Comparison of ENCODE assay signal across 8 cellular contexts in the genomic region with DNA sequence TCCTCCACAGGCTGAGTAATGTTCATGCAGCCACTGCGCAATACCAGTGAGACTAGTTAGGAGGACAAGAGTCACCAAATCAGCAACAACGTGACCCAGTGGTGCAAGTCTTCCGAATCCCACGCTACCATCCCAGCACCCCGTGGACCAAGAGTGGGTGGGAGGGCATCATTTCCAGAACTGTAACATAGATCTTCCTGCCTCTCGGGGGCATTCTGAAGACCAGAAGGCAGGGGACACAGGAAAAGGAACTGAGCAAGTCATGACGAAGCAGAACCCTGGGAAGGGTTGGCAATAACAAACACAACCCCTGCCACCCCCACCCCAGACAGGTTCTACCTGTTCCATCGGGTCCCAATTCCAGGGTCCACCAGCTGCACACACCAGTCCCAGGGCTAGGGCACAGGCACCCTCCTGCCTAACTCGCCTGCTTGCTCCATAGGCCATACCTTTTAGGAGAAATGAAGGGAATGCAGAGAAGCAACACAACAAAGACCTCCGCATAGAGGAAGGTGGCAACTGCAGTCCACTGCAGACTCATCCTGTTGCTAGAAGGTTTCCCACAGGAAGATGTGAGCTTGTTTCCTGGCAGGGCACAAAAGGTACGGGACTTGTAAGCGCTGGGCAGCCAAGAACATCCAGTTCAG. TPM values are rescaled to one million over a fixed set of nuclear protein-coding genes. Genes with fewer than 3 reads are reported as not detected.
DNase-seq lines count a peak whose midpoint lies in the region; TF ChIP-seq lines count a peak whose summit lies in the region.

No MANE protein-coding gene starts in this region.

- TF ChIP-seq CTCF in GM06990 (IDR thresholded peaks at IDR 0.05; ENCODE audit: insufficient read depth, low read length, poor library complexity, severe bottlenecking) (no peak), OCI-LY7 (conservative IDR thresholded peaks at IDR 0.05; ENCODE audit: low read length) (no peak), epithelial cell of esophagus (IDR thresholded peaks at IDR 0.05; ENCODE audit: insufficient read depth, low read depth, low read length, missing control alignments) (no peak), parathyroid adenoma (IDR thresholded peaks at IDR 0.05) (no peak)

- POLR2A ChIA-PET in OCI-LY7 (lab: Charles Lee): no interaction called here

- no peak overlapping the region for H2AFZ ChIP-seq in OCI-LY7 (ENCODE audit: low read length)
- no peak overlapping the region for H2AFZ ChIP-seq in parathyroid adenoma

- BruUV-seq in OCI-LY7 (replicated peaks; lab: Mats Ljungman, UMichigan): no TSS peak

- H3K9me3 ChIP-seq in OCI-LY7 (ENCODE audit: low read length) (no peaks in the 10 kb centered on the region), parathyroid adenoma (ENCODE audit: control insufficient read depth, low read length) (no peaks in the 10 kb centered on the region)

- H3K4me1 ChIP-seq in OCI-LY7 (ENCODE audit: insufficient read depth, low read length, poor library complexity, severe bottlenecking) (peaks cover 43% of the 10 kb centered on the region), parathyroid adenoma (peaks cover 10% of the 10 kb centered on the region)

- CTCF ChIA-PET in OCI-LY7 (lab: Charles Lee; ENCODE audit: unreplicated experiment): no interaction called here

- no peaks in the 10 kb centered on the region for H4K20me1 ChIP-seq in OCI-LY7 (ENCODE audit: insufficient read depth, low read length)

- peaks cover 2% of the 10 kb centered on the region; the same call in 1 of the 2 replicates for H3K36me3 ChIP-seq in GM06990 (ENCODE audit: control insufficient read depth, insufficient read depth, low read length)
- peaks cover 45% of the 10 kb centered on the region for H3K36me3 ChIP-seq in OCI-LY7 (ENCODE audit: insufficient read depth, low read length)
- H3K36me3 ChIP-seq in parathyroid adenoma (ENCODE audit: control insufficient read depth, insufficient read depth, low read length): no peaks in the 10 kb centered on the region

- H3K4me3 ChIP-seq in GM06990 (replicated peaks; ENCODE audit: low read depth, low read length): peak overlapping the region; percentile 79
- peak overlapping the region; percentile 85 for H3K4me3 ChIP-seq in OCI-LY7 (ENCODE audit: low read depth, low read length, poor library complexity, severe bottlenecking)
- H3K4me3 ChIP-seq in epithelial cell of esophagus (ENCODE audit: low read length): peak overlapping the region; percentile 63
- peak overlapping the region; percentile 69 for H3K4me3 ChIP-seq in parathyroid adenoma (ENCODE audit: low read depth, low read length)

- H3K4me2 ChIP-seq in OCI-LY7 (ENCODE audit: low read length): peak overlapping the region; percentile 93
- peak overlapping the region; percentile 82 for H3K4me2 ChIP-seq in parathyroid adenoma (ENCODE audit: low read length)

- intact Hi-C loops in OCI-LY7 (cut with micrococcal nuclease; ENCODE audit: unreplicated experiment) (no loop called here), head of caudate nucleus (cut with DNase I) (no loop called here)

- DNase-seq in GM06990 (ENCODE audit: extremely low read depth, insufficient read length): no peak
- DNase-seq in OCI-LY7 (ENCODE audit: low spot score): no peak
- peak; percentile 71 for DNase-seq in epithelial cell of esophagus (ENCODE audit: low read depth)
- no peak for DNase-seq in GOT3 (lab: John Stamatoyannopoulos, UW)
- no peak for DNase-seq in NCI-H2196 treated with DMSO at 0.1 percent for 48 hours (lab: John Stamatoyannopoulos, UW; ENCODE audit: unreplicated experiment)
- no peak for DNase-seq in head of caudate nucleus
- no peak for DNase-seq in GM19240 (ENCODE audit: insufficient read length, low spot score)

- H3K9me2 ChIP-seq in OCI-LY7 (ENCODE audit: insufficient read depth, low read length): no peaks in the 10 kb centered on the region

- H3K27ac ChIP-seq in OCI-LY7 (ENCODE audit: low read depth, low read length, poor library complexity, severe bottlenecking) (peak overlapping the region; percentile 76), parathyroid adenoma (peak overlapping the region; percentile 66)

- H3K79me2 ChIP-seq in OCI-LY7 (ENCODE audit: insufficient read depth, low read depth, low read length) (peaks cover 22% of the 10 kb centered on the region; the same call in 1 of the 2 replicates), parathyroid adenoma (peaks cover 11% of the 10 kb centered on the region)

- H3K27me3 ChIP-seq in GM06990 (replicated peaks; ENCODE audit: control insufficient read depth, insufficient read depth, low read length) (no peaks in the 10 kb centered on the region), parathyroid adenoma (ENCODE audit: control insufficient read depth, insufficient read depth, low read length) (no peaks in the 10 kb centered on the region)

- no peak overlapping the region for H3K9ac ChIP-seq in parathyroid adenoma

RNA-seq across cellular contexts. Expression of gene BCAP31, which starts 1.4 kb away (rescaled TPM):
- total RNA-seq in OCI-LY7 (2014; rRNA removed; shearing (Covaris generic)): 43.0 and 47.0 TPM in 2 replicates
- total RNA-seq in OCI-LY7 (2022): 69.3 and 72.0 TPM in 2 replicates

RNA-seq across cellular contexts. Expression of gene ABCD1, which starts 1.8 kb away (rescaled TPM):
- total RNA-seq in OCI-LY7 (2014; rRNA removed; shearing (Covaris generic)): 2.7 and 6.9 TPM in 2 replicates
- total RNA-seq in OCI-LY7 (2022): 8.8 TPM in 2 replicates

RNA-seq across cellular contexts. Expression of gene SLC6A8, which starts 35.1 kb away (rescaled TPM):
- not detected in 2 replicates for total RNA-seq in OCI-LY7 (2014; rRNA removed; shearing (Covaris generic))
- total RNA-seq in OCI-LY7 (2022): not detected in 2 replicates

RNA-seq across cellular contexts. Expression of gene PLXNB3, which starts 41.2 kb away (rescaled TPM):
- not detected in 2 replicates for total RNA-seq in OCI-LY7 (2014; rRNA removed; shearing (Covaris generic))
- total RNA-seq in OCI-LY7 (2022): not detected in 2 replicates

RNA-seq across cellular contexts. Expression of gene PNCK, which starts 49.2 kb away (rescaled TPM):
- total RNA-seq in OCI-LY7 (2014; rRNA removed; shearing (Covaris generic)): 0.19 and 1.1 TPM in 2 replicates
- not detected in 2 replicates for total RNA-seq in OCI-LY7 (2022)
